Comparison of ENCODE assay signal across 20 cellular contexts in genomic region chr1:29744684-29745490, GRCh38.
"Had no signal": no experiment of that assay in that cellular context is flagged by ENCODE, and none has a peak within 500 bp of the region (broad histone marks: within the 10 kb centered on the region; RNA-seq: fewer than 3 reads in every experiment).

No MANE protein-coding gene starts in this region.

- H3K27ac ChIP-seq: coronary artery, dorsolateral prefrontal cortex, heart left ventricle, left lung, parathyroid adenoma, psoas muscle, skin epidermis had no signal

- DNase-seq: dorsolateral prefrontal cortex; effector CD8-positive, alpha-beta T cell; heart left ventricle; hippocampal formation; islet precursor cell; left lung; mesendoderm; naive B cell; psoas muscle; retina; stimulated activated CD4-positive, alpha-beta T cell treated with anti-CD3 and anti-CD28 coated beads, Interleukin-2, amount 100 ng/mL, for 24 hours; stimulated activated CD4-positive, alpha-beta T cell treated with anti-CD3 and anti-CD28 coated beads, Interleukin-4, amount 100 ng/mL, for 4 hours; stimulated activated naive CD4-positive, alpha-beta T cell treated with Interleukin-2 at 50 U/mL for 16 hours; trophoblast cell had no signal

- H3K4me1 ChIP-seq: heart left ventricle, left lung, parathyroid adenoma, psoas muscle had no signal

- H3K79me2 ChIP-seq: parathyroid adenoma had no signal

- H3K27ac Mint-ChIP-seq: nephron had no signal

- H3K4me3 Mint-ChIP-seq: naive B cell, nephron had no signal

- H3K4me3 ChIP-seq: coronary artery, dorsolateral prefrontal cortex, heart left ventricle, left lung, psoas muscle, skin epidermis had no signal

- H3K36me3 ChIP-seq: heart left ventricle, left lung had no signal

- H3K36me3 Mint-ChIP-seq: naive B cell had no signal

- H3K4me1 Mint-ChIP-seq: naive B cell, nephron had no signal

- ATAC-seq: esophagus mucosa, heart left ventricle, left lung, psoas muscle, sciatic nerve had no signal

- H2AFZ ChIP-seq: parathyroid adenoma had no signal

- H3K9me3 Mint-ChIP-seq: naive B cell, nephron had no signal

- H3K9me3 ChIP-seq: heart left ventricle, left lung, psoas muscle had no signal
